ENCODE assay signal across 20 cellular contexts in genomic region chr1:116402333-116402732, GRCh38. TPM values are rescaled to one million over a fixed set of nuclear protein-coding genes. Genes with fewer than 3 reads are reported as not detected.
DNase-seq lines count a peak whose midpoint lies in the region; ATAC-seq, FAIRE-seq and TF ChIP-seq lines count a peak whose summit lies in the region.
"Had no signal": no experiment of that assay in that cellular context is flagged by ENCODE, and none has a peak within 500 bp of the region (broad histone marks: within the 10 kb centered on the region; RNA-seq: fewer than 3 reads in every experiment).

No MANE protein-coding gene starts in this region.

- in situ Hi-C loops in gastrocnemius medialis (cut with MboI; ENCODE audit: low sequenced_read_pairs in 4 of 4), result no loop called here

- H3K27ac ChIP-seq in CD4-positive, alpha-beta T cell (ENCODE audit: low read depth, low read length), result no peak overlapping the region
- H3K27ac ChIP-seq in kidney (ENCODE audit: low read depth in 2 of 2, low read length in 2 of 2) (peak overlapping the region; percentile 11 to 29), gastrocnemius medialis (no peak overlapping the region)
- H3K27ac ChIP-seq: adrenal gland had no signal

- CTCF ChIA-PET in CD4-positive, alpha-beta T cell (lab: Charles Lee), result no interaction called here
- CTCF ChIA-PET in Caco-2 (lab: Charles Lee), result interaction anchor here (2.1 to 2.6 kb wide), 2 partner anchors 83 to 97 kb away, joined by 8 to 10 read pairs; no protein-coding TSS in a partner anchor
- CTCF ChIA-PET in activated CD8-positive, alpha-beta T cell treated with anti-CD3 and anti-CD28 coated beads, Interleukin-2, amount 10 ng/mL, durations not matched to agents 7 days and 5 days (lab: Charles Lee), result interaction anchor here (0.7 to 2.1 kb wide), 9 partner anchors 9 to 263 kb away, joined by 3 to 11 read pairs (median 6); no protein-coding TSS in a partner anchor

- TF ChIP-seq CTCF in CD4-positive, alpha-beta T cell (IDR thresholded peaks at IDR 0.05), result no peak
- TF ChIP-seq CTCF in Caco-2 (IDR thresholded peaks at IDR 0.05; ENCODE audit: insufficient read depth in 1 of 2, low read depth in 1 of 2, low read length in 1 of 2, severe bottlenecking in 1 of 2, unreplicated experiment in 1 of 2) (no peak), kidney (IDR thresholded peaks at IDR 0.05; ENCODE audit: borderline replicate concordance, extremely low read depth, insufficient read depth) (no peak), gastrocnemius medialis (IDR thresholded peaks at IDR 0.05 in 4 of 5, conservative IDR thresholded peaks at IDR 0.05 in 1 of 5) (no peak)

- no peak overlapping the region for H3K4me3 ChIP-seq in Caco-2 (ENCODE audit: low read depth, low read length)
- no peak overlapping the region for H3K4me3 ChIP-seq in kidney (ENCODE audit: low read length in 2 of 2)
- no peak overlapping the region for H3K4me3 ChIP-seq in gastrocnemius medialis
- H3K4me3 ChIP-seq: adrenal gland had no signal

- no peak for ATAC-seq in CD4-positive, alpha-beta T cell (ENCODE audit: poor library complexity)
- ATAC-seq in activated CD8-positive, alpha-beta T cell treated with anti-CD3 and anti-CD28 coated beads, Interleukin-2, amount 10 ng/mL, durations not matched to agents 7 days and 5 days, result peak; percentile 43
- no peak for ATAC-seq in gastrocnemius medialis

- no peaks in the 10 kb centered on the region for H3K9me3 ChIP-seq in CD4-positive, alpha-beta T cell (ENCODE audit: control insufficient read depth, low read length)
- H3K9me3 ChIP-seq in Caco-2, result no peaks in the 10 kb centered on the region
- no peaks in the 10 kb centered on the region for H3K9me3 ChIP-seq in kidney (ENCODE audit: control insufficient read depth in 1 of 2, low read length in 2 of 2)
- H3K9me3 ChIP-seq in gastrocnemius medialis, result no peaks in the 10 kb centered on the region
- H3K9me3 ChIP-seq: adrenal gland had no signal

- H3K9me3 Mint-ChIP-seq in CD4-positive, alpha-beta T cell, result no peaks in the 10 kb centered on the region
- no peaks in the 10 kb centered on the region for H3K9me3 Mint-ChIP-seq in Caco-2 (ENCODE audit: unreplicated experiment)
- no peaks in the 10 kb centered on the region for H3K9me3 Mint-ChIP-seq in activated CD8-positive, alpha-beta T cell treated with anti-CD3 and anti-CD28 coated beads, Interleukin-2, amount 10 ng/mL, durations not matched to agents 7 days and 5 days (ENCODE audit: insufficient read depth)

- H3K4me1 ChIP-seq in Caco-2 (peaks cover 5% of the 10 kb centered on the region; the same call in 1 of the 2 replicates), kidney (ENCODE audit: control insufficient read depth in 1 of 2, insufficient read depth in 1 of 2, low read depth in 1 of 2, low read length in 2 of 2) (peaks cover 7 to 23% of the 10 kb centered on the region in 2 donors), gastrocnemius medialis (no peaks in the 10 kb centered on the region)
- H3K4me1 ChIP-seq: adrenal gland had no signal

- no TSS peak for BruUV-seq in Caco-2 (replicated peaks; lab: Mats Ljungman, UMichigan)

- no peak overlapping the region for H3K4me3 Mint-ChIP-seq in CD4-positive, alpha-beta T cell
- H3K4me3 Mint-ChIP-seq in Caco-2 (ENCODE audit: unreplicated experiment), result no peak overlapping the region
- H3K4me3 Mint-ChIP-seq in activated CD8-positive, alpha-beta T cell treated with anti-CD3 and anti-CD28 coated beads, Interleukin-2, amount 10 ng/mL, durations not matched to agents 7 days and 5 days, result no peak overlapping the region

- intact Hi-C loops in CD4-positive, alpha-beta T cell (cut with DNase I, micrococcal nuclease), result no loop called here
- intact Hi-C loops in Caco-2 (cut with micrococcal nuclease; ENCODE audit: unreplicated experiment) (no loop called here), kidney (cut with DNase I) (no loop called here), gastrocnemius medialis (cut with DNase I; ENCODE audit: low total_unique reads) (no loop called here)

- DNase-seq in CD4-positive, alpha-beta T cell, result no peak
- DNase-seq in Caco-2 (no peak), kidney (no peak), cerebellum (ENCODE audit: low spot score) (no peak), gastrocnemius medialis (no peak), GM19240 (ENCODE audit: insufficient read length, low spot score) (no peak)
- peak; percentile 38 for DNase-seq in activated CD8-positive, alpha-beta T cell treated with anti-CD3 and anti-CD28 coated beads, Interleukin-2, amount 10 ng/mL, durations not matched to agents 7 days and 5 days
- DNase-seq: activated CD4-positive, CD25-positive, alpha-beta regulatory T cell; activated CD8-positive, alpha-beta memory T cell treated with anti-CD3 and anti-CD28 coated beads, Interleukin-2, amount 50 U/mL, for 48 hours; adrenal gland; AML-193; central memory CD4-positive, alpha-beta T cell; head of caudate nucleus; Kasumi-1; NCI-H1105 treated with DMSO at 0.1 percent for 48 hours; NCI-H69; OCI-M1; SHP77 treated with DMSO at 0.1 percent for 48 hours; substantia nigra had no signal

- POLR2A ChIA-PET in CD4-positive, alpha-beta T cell (lab: Charles Lee), result interaction anchor here (0.8 to 3.3 kb wide), 3 partner anchors 9 to 27 kb away, joined by 3 to 15 read pairs (median 4); no protein-coding TSS in a partner anchor
- POLR2A ChIA-PET in Caco-2 (lab: Charles Lee), result no interaction called here
- POLR2A ChIA-PET in activated CD8-positive, alpha-beta T cell treated with anti-CD3 and anti-CD28 coated beads, Interleukin-2, amount 10 ng/mL, durations not matched to agents 7 days and 5 days (lab: Charles Lee), result interaction anchor here (0.7 to 1.6 kb wide), 7 partner anchors 8 to 29 kb away, joined by 3 to 8 read pairs (median 4); partner anchors contain the start of gene ATP1A1

- no peak for FAIRE-seq in kidney (lab: Jason Lieb, UNC)
- FAIRE-seq: D721Med had no signal

- H3K4me1 Mint-ChIP-seq in CD4-positive, alpha-beta T cell (ENCODE audit: low read depth), result peaks cover 30% of the 10 kb centered on the region
- H3K4me1 Mint-ChIP-seq in Caco-2 (ENCODE audit: low read depth, unreplicated experiment), result peaks cover 7% of the 10 kb centered on the region
- peaks cover 23% of the 10 kb centered on the region for H3K4me1 Mint-ChIP-seq in activated CD8-positive, alpha-beta T cell treated with anti-CD3 and anti-CD28 coated beads, Interleukin-2, amount 10 ng/mL, durations not matched to agents 7 days and 5 days (ENCODE audit: low read depth)

- no peaks in the 10 kb centered on the region for H3K27me3 Mint-ChIP-seq in CD4-positive, alpha-beta T cell
- H3K27me3 Mint-ChIP-seq in Caco-2 (ENCODE audit: insufficient read depth, unreplicated experiment), result no peaks in the 10 kb centered on the region
- H3K27me3 Mint-ChIP-seq in activated CD8-positive, alpha-beta T cell treated with anti-CD3 and anti-CD28 coated beads, Interleukin-2, amount 10 ng/mL, durations not matched to agents 7 days and 5 days (ENCODE audit: low read depth), result no peaks in the 10 kb centered on the region

- no peak for TF ChIP-seq POLR2A in gastrocnemius medialis (IDR thresholded peaks at IDR 0.05)

- peaks cover 4% of the 10 kb centered on the region for H3K36me3 ChIP-seq in Caco-2 (ENCODE audit: control insufficient read depth, insufficient read depth, low read length)
- H3K36me3 ChIP-seq in kidney (ENCODE audit: control insufficient read depth in 1 of 2, insufficient read depth in 2 of 2, low read length in 2 of 2), result peaks cover 89 to 98% of the 10 kb centered on the region in 2 donors
- peaks cover 28 to 100% of the 10 kb centered on the region in 2 donors for H3K36me3 ChIP-seq in gastrocnemius medialis

- H3K27ac Mint-ChIP-seq in CD4-positive, alpha-beta T cell, result peak overlapping the region; percentile 56
- peak overlapping the region; percentile 72 for H3K27ac Mint-ChIP-seq in Caco-2 (ENCODE audit: unreplicated experiment)
- peak overlapping the region; percentile 76 for H3K27ac Mint-ChIP-seq in activated CD8-positive, alpha-beta T cell treated with anti-CD3 and anti-CD28 coated beads, Interleukin-2, amount 10 ng/mL, durations not matched to agents 7 days and 5 days

- no peaks in the 10 kb centered on the region for H3K27me3 ChIP-seq in CD4-positive, alpha-beta T cell (ENCODE audit: control insufficient read depth, insufficient read depth, low read length)
- H3K27me3 ChIP-seq in Caco-2 (replicated peaks; ENCODE audit: control insufficient read depth, insufficient read depth, low read length) (no peaks in the 10 kb centered on the region), gastrocnemius medialis (no peaks in the 10 kb centered on the region)
- H3K27me3 ChIP-seq: adrenal gland had no signal

- H3K9ac ChIP-seq in kidney (ENCODE audit: low read length in 2 of 2), result peak overlapping the region in 1 of 2 donors; percentile 15

- peaks cover 100% of the 10 kb centered on the region for H3K36me3 Mint-ChIP-seq in CD4-positive, alpha-beta T cell (ENCODE audit: low read depth)
- peaks cover 96% of the 10 kb centered on the region for H3K36me3 Mint-ChIP-seq in Caco-2 (ENCODE audit: insufficient read depth, unreplicated experiment)
- peaks cover 90% of the 10 kb centered on the region for H3K36me3 Mint-ChIP-seq in activated CD8-positive, alpha-beta T cell treated with anti-CD3 and anti-CD28 coated beads, Interleukin-2, amount 10 ng/mL, durations not matched to agents 7 days and 5 days (ENCODE audit: low read depth)

RNA-seq across cellular contexts. Expression of gene ATP1A1, which starts 29.3 kb away (rescaled TPM):
- 100 to 1,000 TPM; 251 to 262 TPM for total RNA-seq in CD4-positive, alpha-beta T cell
- total RNA-seq in Caco-2 (2022), result 479 and 508 TPM in 2 replicates
- 100 to 1,000 TPM; 203 to 204 TPM for total RNA-seq in activated CD8-positive, alpha-beta T cell treated with anti-CD3 and anti-CD28 coated beads, Interleukin-2, amount 10 ng/mL, durations not matched to agents 7 days and 5 days
- 2,241 TPM for total RNA-seq in kidney
- 1,218 TPM for polyA plus RNA-seq in kidney (ENCODE audit: insufficient read depth, low read depth, low replicate concordance)
- 69.9 TPM for total RNA-seq in cerebellum
- total RNA-seq in gastrocnemius medialis, result 100 to 1,000 TPM; 103 to 257 (median 204) TPM

Comparison
In these comparisons a context has a peak if more than half of its experiments do, and no peak if none do; other contexts are left out.
1. H3K27ac ChIP-seq: peak in kidney (2 of 2); none in CD4-positive, alpha-beta T cell (single experiment) and gastrocnemius medialis (0 of 4).
2. Peak in every context shown above with its lines, with median percentiles within 50 percentile points of each other: H3K27ac Mint-ChIP-seq.